In genomic region chr7:140967438-140967837, GRCh38 we compare ENCODE assay signal across 21 cellular contexts.
"Had no signal": no experiment of that assay in that cellular context is flagged by ENCODE, and none has a peak within 500 bp of the region (broad histone marks: within the 10 kb centered on the region; RNA-seq: fewer than 3 reads in every experiment).

No MANE protein-coding gene starts in this region.

- H3K9me3 ChIP-seq: SJSA1 had no signal

- H3K4me1 Mint-ChIP-seq: IgD-negative memory B cell had no signal

- H3K27ac ChIP-seq: SJSA1, SK-N-MC had no signal

- DNase-seq: KBM-7, MV-4-11, NCI-H1048, NCI-H1105, NCI-H1417, NCI-H1436 treated with DMSO at 0.1 percent for 48 hours, NCI-H1694, NCI-H187 treated with DMSO at 0.1 percent for 48 hours, NCI-H2029 treated with DMSO at 0.1 percent for 48 hours, NCI-H2107, NCI-H2227 treated with DMSO at 0.1 percent for 48 hours, NCI-H524, NCI-H526 treated with DMSO at 0.1 percent for 48 hours, NCI-H748 treated with DMSO at 0.1 percent for 48 hours, Right ventricle myocardium superior, RPMI8226, SIG-M5 had no signal

- H3K4me1 ChIP-seq: SJSA1 had no signal

- H3K4me3 Mint-ChIP-seq: IgD-negative memory B cell had no signal

- H3K36me3 Mint-ChIP-seq: IgD-negative memory B cell had no signal

- H3K36me3 ChIP-seq: SJSA1 had no signal

- H3K27me3 ChIP-seq: SJSA1 had no signal

- H3K9me3 Mint-ChIP-seq: IgD-negative memory B cell had no signal

- FAIRE-seq: RCC 7860 had no signal

- H3K4me3 ChIP-seq: SJSA1, SK-N-MC had no signal
